ENCODE assay signal across 8 cellular contexts in the genomic region with DNA sequence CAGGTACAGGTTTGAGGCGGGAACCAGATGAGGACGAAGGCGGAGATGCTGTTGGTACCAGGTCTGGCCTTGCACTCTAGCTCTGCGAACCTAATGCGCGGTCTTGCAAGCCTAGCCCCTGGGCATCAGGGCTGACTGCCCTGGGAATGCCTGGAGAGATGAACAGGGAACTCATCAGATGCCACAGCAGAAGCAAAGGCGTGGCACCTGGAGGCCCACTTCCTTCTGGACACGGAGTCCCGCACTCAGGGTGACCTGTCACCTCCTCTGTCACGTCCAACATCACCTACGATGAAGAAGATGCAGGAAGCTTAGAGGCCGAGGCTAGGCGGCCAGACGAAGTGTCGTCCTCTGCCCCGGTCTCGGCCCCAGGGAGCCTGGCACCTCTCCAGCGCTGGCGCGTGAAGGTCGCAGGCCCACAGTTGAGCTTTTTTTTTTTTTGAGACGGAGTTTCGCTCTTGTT. TPM values are rescaled to one million over a fixed set of nuclear protein-coding genes. Genes with fewer than 3 reads are reported as not detected.
DNase-seq lines count a peak whose midpoint lies in the region; ATAC-seq and TF ChIP-seq lines count a peak whose summit lies in the region.

No MANE protein-coding gene starts in this region.

- ATAC-seq in Panc1: peak; percentile 22
- ATAC-seq in GM21390 (IDR thresholded peaks at IDR 0.05; ENCODE audit: unreplicated experiment): no peak

- H3K36me3 ChIP-seq in Panc1 (ENCODE audit: control insufficient read depth, insufficient read depth, low read length): no peaks in the 10 kb centered on the region
- peaks cover 7% of the 10 kb centered on the region for H3K36me3 ChIP-seq in osteoblast (ENCODE audit: insufficient read depth, low read length)

- TF ChIP-seq CTCF in Panc1 (IDR thresholded peaks at IDR 0.05): no peak
- TF ChIP-seq CTCF in epithelial cell of proximal tubule (conservative IDR thresholded peaks at IDR 0.05; ENCODE audit: low read depth, low read length): no peak
- no peak for TF ChIP-seq CTCF in osteoblast (IDR thresholded peaks at IDR 0.05; ENCODE audit: extremely low read depth, low read depth, low read length)

- peak overlapping the region; percentile 93 for H2AFZ ChIP-seq in osteoblast (ENCODE audit: low read length)

- DNase-seq in NCI-H345 (lab: John Stamatoyannopoulos, UW) (peak; percentile 31), NCI-H345 treated with DMSO at 0.1 percent for 48 hours (lab: John Stamatoyannopoulos, UW; ENCODE audit: unreplicated experiment) (no peak), Panc1 (ENCODE audit: low read depth, low spot score) (no peak), epithelial cell of proximal tubule (ENCODE audit: low read depth) (no peak), osteoblast (ENCODE audit: insufficient read length, low spot score, missing footprints) (no peak), NCI-H128 (lab: John Stamatoyannopoulos, UW; ENCODE audit: unreplicated experiment) (no peak), SW480 (ENCODE audit: low spot score) (no peak)

- peaks cover 7% of the 10 kb centered on the region for H4K20me1 ChIP-seq in osteoblast (ENCODE audit: insufficient read depth, low read length)

- H3K4me1 ChIP-seq in Panc1 (ENCODE audit: control insufficient read depth, insufficient read depth, low read length) (peaks cover 23% of the 10 kb centered on the region), osteoblast (ENCODE audit: insufficient read depth, low read length) (peaks cover 16% of the 10 kb centered on the region)

- in situ Hi-C loops in Panc1 (cut with HindIII; ENCODE audit: low pct_unique_long_range_greater_than_20kb, low sequenced_read_pairs): no loop called here

- no peaks in the 10 kb centered on the region for H3K27me3 ChIP-seq in Panc1 (ENCODE audit: control insufficient read depth, insufficient read depth, low read length)
- no peaks in the 10 kb centered on the region for H3K27me3 ChIP-seq in osteoblast (ENCODE audit: insufficient read depth, low read length)

- H3K9me3 ChIP-seq in Panc1 (ENCODE audit: control insufficient read depth, insufficient read depth, low read depth, low read length): no peaks in the 10 kb centered on the region
- H3K9me3 ChIP-seq in osteoblast (ENCODE audit: low read depth, low read length): no peaks in the 10 kb centered on the region

- POLR2A ChIA-PET in Panc1 (lab: Charles Lee): interaction anchor here (0.5 to 2.4 kb wide), 10 partner anchors 8 to 1263 kb away, joined by 3 to 13 read pairs (median 3); a partner anchor contains a TSS

- intact Hi-C loops in Panc1 (cut with micrococcal nuclease; ENCODE audit: unreplicated experiment): no loop called here

- CTCF ChIA-PET in Panc1 (lab: Charles Lee): interaction anchor here (0.5 to 1.0 kb wide), 4 partner anchors 10 to 19 kb away, joined by 3 to 6 read pairs (median 4); no protein-coding TSS in a partner anchor

- H3K79me2 ChIP-seq in osteoblast (ENCODE audit: insufficient read depth, low read length): peaks cover 4% of the 10 kb centered on the region

- peak overlapping the region; percentile 81 for H3K4me2 ChIP-seq in osteoblast (ENCODE audit: insufficient read depth, low read length)

- TSS peak; percentile 86 for BruUV-seq in Panc1 (replicated peaks; lab: Mats Ljungman, UMichigan)

- H3K27ac ChIP-seq in Panc1 (ENCODE audit: low read length): peak overlapping the region; percentile 71
- no peak overlapping the region for H3K27ac ChIP-seq in osteoblast (ENCODE audit: low read depth, low read length)

- peak overlapping the region; percentile 54 to 62 for H3K4me3 ChIP-seq in Panc1 (ENCODE audit: low read depth in 2 of 2, low read length in 2 of 2)
- peak overlapping the region; percentile 73 for H3K4me3 ChIP-seq in epithelial cell of proximal tubule (ENCODE audit: low read depth, low read length)
- peak overlapping the region; percentile 72 for H3K4me3 ChIP-seq in osteoblast (ENCODE audit: insufficient read depth, low read length)

RNA-seq across cellular contexts. Expression of a gene that starts 9.4 kb away (rescaled TPM):
- total RNA-seq in Panc1 (2021; ENCODE audit: unreplicated experiment) (2,076 TPM), epithelial cell of proximal tubule (617 and 781 TPM in 2 replicates), osteoblast (71.7 and 94.6 TPM in 2 replicates)
- 4,841 TPM for polyA plus RNA-seq in Panc1 (2012; ENCODE audit: insufficient read length)

RNA-seq across cellular contexts. Expression of a gene that starts 47.9 kb away (rescaled TPM):
- total RNA-seq in Panc1 (2021; ENCODE audit: unreplicated experiment) (82.5 TPM), epithelial cell of proximal tubule (71.5 and 87.9 TPM in 2 replicates), osteoblast (8.0 and 8.3 TPM in 2 replicates)
- polyA plus RNA-seq in Panc1 (2012; ENCODE audit: insufficient read length): 34.5 TPM
